1 cellular context compared by ENCODE assay signal in genomic region chr3:134353831-134354611, GRCh38.
TF ChIP-seq lines count a peak whose summit lies in the region.

No MANE protein-coding gene starts in this region.

TF ChIP-seq in Ishikawa, 13 proteins besides CTCF, POLR2A, EP300 and RAD21 (continued from another document):
- TF ChIP-seq REST (IDR thresholded peaks at IDR 0.05; ENCODE audit: low read depth), result no peak
- 0 out of 2 replicates have a peak, but pooled peaks have one; percentile 61 for TF ChIP-seq TCF12 (IDR thresholded peaks at IDR 0.05; ENCODE audit: low read depth)
